Comparison of ENCODE assay signal across 8 cellular contexts in genomic region chr7:55552320-55553086, GRCh38. TPM values are rescaled to one million over a fixed set of nuclear protein-coding genes. Genes with fewer than 3 reads are reported as not detected.
A peak's percentile ranks its signal among the peaks of the same experiment; 100 is the strongest.
DNase-seq lines count a peak whose midpoint lies in the region; ATAC-seq, FAIRE-seq and TF ChIP-seq lines count a peak whose summit lies in the region.

No MANE protein-coding gene starts in this region.

- 32 to 38% methylated on average over 11 to 13 of the region's 13 CpGs for WGBS in esophagus squamous epithelium, 2 donors

- TF ChIP-seq CTCF in PC-9 (conservative IDR thresholded peaks at IDR 0.05) (no peak), esophagus squamous epithelium (IDR thresholded peaks at IDR 0.05) (no peak), neutrophil (IDR thresholded peaks at IDR 0.05) (no peak)

- H3K9me3 ChIP-seq in BLaER1 treated with 17β-estradiol and CSF1 and Interleukin-3, amounts not matched to agents 10 nM and 100 nM (replicated peaks in 1 of 11), result peaks cover 0 to 6% (median 0%) of the 10 kb centered on the region in 11 experiments; a peak in 2 of 22 replicates
- H3K9me3 ChIP-seq in PC-9 (ENCODE audit: insufficient read depth, low read depth) (no peaks in the 10 kb centered on the region), esophagus squamous epithelium (no peaks in the 10 kb centered on the region), neutrophil (no peaks in the 10 kb centered on the region)

- H3K36me3 ChIP-seq in BLaER1 treated with 17β-estradiol and CSF1 and Interleukin-3, amounts not matched to agents 10 nM and 100 nM, result peaks cover 7 to 31% (median 19%) of the 10 kb centered on the region in 11 experiments; a peak in 17 of 22 replicates
- H3K36me3 ChIP-seq in PC-9 (ENCODE audit: low read depth) (peaks cover 14% of the 10 kb centered on the region; the same call in 1 of the 2 replicates), esophagus squamous epithelium (no peaks in the 10 kb centered on the region), neutrophil (peaks cover 10% of the 10 kb centered on the region)

- POLR2A ChIA-PET in PC-9 (lab: Charles Lee; ENCODE audit: unreplicated experiment), result interaction anchor here (0.5 to 0.6 kb wide), 3 partner anchors 19 to 532 kb away, joined by 3 to 8 read pairs (median 3); no protein-coding TSS in a partner anchor

- intact Hi-C loops in PC-9 (cut with micrococcal nuclease; ENCODE audit: unreplicated experiment), result loop anchor here (1.0 kb wide), 1 partner anchor 19 kb away; no protein-coding TSS in a partner anchor
- intact Hi-C loops in esophagus squamous epithelium (cut with DNase I), result no loop called here

- H4K20me1 ChIP-seq in BLaER1 treated with 17β-estradiol and CSF1 and Interleukin-3, amounts not matched to agents 10 nM and 100 nM, result peaks cover 31 to 100% (median 75%) of the 10 kb centered on the region in 11 experiments; a peak in 21 of 22 replicates
- H4K20me1 ChIP-seq in PC-9 (ENCODE audit: insufficient read depth), result no peaks in the 10 kb centered on the region

- FAIRE-seq in urothelium cell line (lab: Jason Lieb, UNC), result no peak

- H3K9ac ChIP-seq in BLaER1 treated with 17β-estradiol and CSF1 and Interleukin-3, amounts not matched to agents 10 nM and 100 nM, result no peak overlapping the region

- CTCF ChIA-PET in PC-9 (lab: Charles Lee), result no interaction called here

- peak overlapping the region in 3 of 11 experiments; percentile 14 to 29 (median 20); a peak in 2 of 22 replicates for H3K27ac ChIP-seq in BLaER1 treated with 17β-estradiol and CSF1 and Interleukin-3, amounts not matched to agents 10 nM and 100 nM
- H3K27ac ChIP-seq in PC-9 (peak overlapping the region; percentile 82), esophagus squamous epithelium (peak overlapping the region; percentile 65 to 72 (median 67)), neutrophil (peak overlapping the region; percentile 32)

- BruUV-seq in PC-9 (replicated peaks; lab: Mats Ljungman, UMichigan), result TSS peak; percentile 16

- H3K4me3 ChIP-seq in BLaER1 treated with 17β-estradiol and CSF1 and Interleukin-3, amounts not matched to agents 10 nM and 100 nM, result no peak overlapping the region
- H3K4me3 ChIP-seq in PC-9, result peak overlapping the region; percentile 45
- peak overlapping the region in 3 of 4 donors; percentile 4 to 38 (median 16) for H3K4me3 ChIP-seq in esophagus squamous epithelium
- H3K4me3 ChIP-seq in neutrophil (ENCODE audit: low read depth in 1 of 2, low read length in 1 of 2), result no peak overlapping the region

- no peaks in the 10 kb centered on the region for H3K9me2 ChIP-seq in PC-9 (ENCODE audit: insufficient read depth)

- H3K4me2 ChIP-seq in BLaER1 treated with 17β-estradiol and CSF1 and Interleukin-3, amounts not matched to agents 10 nM and 100 nM, result peak overlapping the region; percentile 11 to 72 (median 46); a peak in 21 of 22 replicates
- H3K4me2 ChIP-seq in PC-9, result peak overlapping the region; percentile 73

- H2AFZ ChIP-seq in PC-9, result peak overlapping the region; percentile 58

- DNase-seq in PC-9, result peak; percentile 90 to 100
- no peak for DNase-seq in esophagus squamous epithelium (lab: John Stamatoyannopoulos, UW)
- DNase-seq in SHP77 treated with DMSO at 0.1 percent for 48 hours (lab: John Stamatoyannopoulos, UW), result no peak
- no peak for DNase-seq in NCI-H187 treated with DMSO at 0.1 percent for 48 hours (lab: John Stamatoyannopoulos, UW)
- no peak for DNase-seq in urothelium cell line (ENCODE audit: low spot score)

- no peak for TF ChIP-seq POLR2A in esophagus squamous epithelium (IDR thresholded peaks at IDR 0.05)

- peaks cover 93% of the 10 kb centered on the region for H3K79me2 ChIP-seq in PC-9 (ENCODE audit: low read depth)

- H3K4me1 ChIP-seq in BLaER1 treated with 17β-estradiol and CSF1 and Interleukin-3, amounts not matched to agents 10 nM and 100 nM, result peaks cover 57 to 73% (median 60%) of the 10 kb centered on the region in 10 experiments
- H3K4me1 ChIP-seq in PC-9 (replicated peaks; ENCODE audit: insufficient read depth) (peaks cover 100% of the 10 kb centered on the region), esophagus squamous epithelium (peaks cover 25 to 96% (median 35%) of the 10 kb centered on the region in 3 donors), neutrophil (ENCODE audit: control insufficient read depth in 1 of 2, insufficient read depth in 1 of 2, low read depth in 1 of 2, low read length in 1 of 2) (peaks cover 14% of the 10 kb centered on the region in 2 experiments)

- ATAC-seq in GM21825 (IDR thresholded peaks at IDR 0.05; ENCODE audit: unreplicated experiment), result no peak

- peaks cover 56% of the 10 kb centered on the region for H3F3A ChIP-seq in PC-9 (ENCODE audit: insufficient read depth, low read depth)

- no peaks in the 10 kb centered on the region for H3K27me3 ChIP-seq in BLaER1 treated with 17β-estradiol and CSF1 and Interleukin-3, amounts not matched to agents 10 nM and 100 nM
- H3K27me3 ChIP-seq in PC-9 (ENCODE audit: insufficient read depth, low read depth) (no peaks in the 10 kb centered on the region), esophagus squamous epithelium (no peaks in the 10 kb centered on the region), neutrophil (no peaks in the 10 kb centered on the region)

RNA-seq across cellular contexts. Expression of gene VOPP1, which starts 19.8 kb away (rescaled TPM):
- total RNA-seq in PC-9 (2021), result 200 and 207 TPM in 2 replicates
- 10 to 100 TPM; 13.9 to 26.5 (median 19.2) TPM for total RNA-seq in esophagus squamous epithelium

Comparison
In these comparisons a context has a peak if more than half of its experiments do, and no peak if none do; other contexts are left out.
1. H3K4me3 ChIP-seq: peak in PC-9 (single experiment) and esophagus squamous epithelium (3 of 4); none in BLaER1 treated with 17β-estradiol and CSF1 and Interleukin-3, amounts not matched to agents 10 nM and 100 nM (0 of 10) and neutrophil (0 of 2).
2. DNase-seq: peak in PC-9 (2 of 2); none in esophagus squamous epithelium (single experiment), SHP77 treated with DMSO at 0.1 percent for 48 hours (single experiment), NCI-H187 treated with DMSO at 0.1 percent for 48 hours (single experiment) and urothelium cell line (single experiment).